ENCODE assay signal across 12 cellular contexts in the genomic region with DNA sequence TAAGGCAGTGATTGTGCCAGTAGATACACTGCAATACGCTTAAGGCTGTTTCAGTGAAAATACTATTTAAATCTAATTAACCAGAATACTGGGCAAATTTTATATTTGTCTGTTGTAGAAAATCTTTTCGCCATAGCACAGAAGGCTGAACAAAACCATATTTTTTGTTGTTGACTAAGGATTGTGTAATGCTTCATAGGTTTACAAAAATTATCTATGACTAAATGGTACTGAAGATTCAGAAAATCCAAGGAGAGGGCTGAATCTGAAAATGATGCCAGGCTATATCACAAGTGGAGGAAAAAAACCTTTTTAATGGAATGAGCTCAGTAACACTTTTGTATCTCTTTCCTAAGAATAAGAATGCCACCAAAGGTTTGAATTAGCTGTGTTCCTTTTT. TPM values are rescaled to one million over a fixed set of nuclear protein-coding genes. Genes with fewer than 3 reads are reported as not detected.
DNase-seq lines count a peak whose midpoint lies in the region; ATAC-seq and TF ChIP-seq lines count a peak whose summit lies in the region.
"Had no signal": no experiment of that assay in that cellular context is flagged by ENCODE, and none has a peak within 500 bp of the region (broad histone marks: within the 10 kb centered on the region; RNA-seq: fewer than 3 reads in every experiment).

No MANE protein-coding gene starts in this region.

- H3K4me2 ChIP-seq in SU-DHL-6 (ENCODE audit: low read depth, low read length, poor library complexity, severe bottlenecking) (peak overlapping the region; percentile 9), fibroblast of lung (ENCODE audit: extremely low read depth, insufficient read depth, low read length) (peak overlapping the region; percentile 54)

- H3K4me3 Mint-ChIP-seq in activated CD4-positive, alpha-beta memory T cell treated with anti-CD3 and anti-CD28 coated beads for 36 hours: no peak overlapping the region
- no peak overlapping the region for H3K4me3 Mint-ChIP-seq in activated CD4-positive, alpha-beta memory T cell treated with anti-CD3 and anti-CD28 coated beads, Interleukin-2, amount 10 ng/mL, durations not matched to agents 7 days and 5 days

- ATAC-seq in GM19463 (IDR thresholded peaks at IDR 0.05; ENCODE audit: unreplicated experiment): no peak
- ATAC-seq in HG02678 (IDR thresholded peaks at IDR 0.05; ENCODE audit: unreplicated experiment): no peak

- H3K4me1 Mint-ChIP-seq in activated CD4-positive, alpha-beta memory T cell treated with anti-CD3 and anti-CD28 coated beads for 36 hours (ENCODE audit: low read depth): peaks cover 57% of the 10 kb centered on the region
- peaks cover 37% of the 10 kb centered on the region for H3K4me1 Mint-ChIP-seq in activated CD4-positive, alpha-beta memory T cell treated with anti-CD3 and anti-CD28 coated beads, Interleukin-2, amount 10 ng/mL, durations not matched to agents 7 days and 5 days

- H3K4me3 ChIP-seq in SU-DHL-6 (ENCODE audit: insufficient read depth, low read length, poor library complexity, severe bottlenecking) (no peak overlapping the region), fibroblast of lung (replicated peaks in 1 of 4; ENCODE audit: control extremely low read depth in 1 of 4, insufficient read depth in 1 of 4, low read depth in 3 of 4, low read length in 4 of 4) (peak overlapping the region in 3 of 4 experiments; percentile 21 to 78 (median 27)), subcutaneous abdominal adipose tissue (ENCODE audit: low read depth in 1 of 5, low read length in 5 of 5) (no peak overlapping the region)
- H3K4me3 ChIP-seq: colonic mucosa, lung had no signal

- no peaks in the 10 kb centered on the region for H3K36me3 ChIP-seq in SU-DHL-6 (ENCODE audit: low read length)
- peaks cover 2% of the 10 kb centered on the region for H3K36me3 ChIP-seq in fibroblast of lung (ENCODE audit: control insufficient read depth, insufficient read depth, low read length)
- peaks cover 0 to 3% (median 0%) of the 10 kb centered on the region in 5 donors for H3K36me3 ChIP-seq in subcutaneous abdominal adipose tissue (ENCODE audit: control insufficient read depth in 5 of 5, insufficient read depth in 5 of 5, low read length in 5 of 5)
- H3K36me3 ChIP-seq: colonic mucosa had no signal

- peaks cover 2% of the 10 kb centered on the region for H3K36me3 Mint-ChIP-seq in activated CD4-positive, alpha-beta memory T cell treated with anti-CD3 and anti-CD28 coated beads for 36 hours
- H3K36me3 Mint-ChIP-seq in activated CD4-positive, alpha-beta memory T cell treated with anti-CD3 and anti-CD28 coated beads, Interleukin-2, amount 10 ng/mL, durations not matched to agents 7 days and 5 days (ENCODE audit: low read depth): peaks cover 15% of the 10 kb centered on the region

- H3K79me2 ChIP-seq in SU-DHL-6 (ENCODE audit: insufficient read depth, low read length): peaks cover 74% of the 10 kb centered on the region
- peaks cover 62% of the 10 kb centered on the region for H3K79me2 ChIP-seq in fibroblast of lung (ENCODE audit: control insufficient read depth, insufficient read depth, low read length)

- no peaks in the 10 kb centered on the region for H3K9me2 ChIP-seq in SU-DHL-6 (replicated peaks; ENCODE audit: insufficient read depth, low read length)

- H2AFZ ChIP-seq in SU-DHL-6 (ENCODE audit: low read depth, low read length, severe bottlenecking) (no peak overlapping the region), fibroblast of lung (ENCODE audit: low read length) (no peak overlapping the region)

- no peaks in the 10 kb centered on the region for H3K27me3 Mint-ChIP-seq in activated CD4-positive, alpha-beta memory T cell treated with anti-CD3 and anti-CD28 coated beads for 36 hours
- no peaks in the 10 kb centered on the region for H3K27me3 Mint-ChIP-seq in activated CD4-positive, alpha-beta memory T cell treated with anti-CD3 and anti-CD28 coated beads, Interleukin-2, amount 10 ng/mL, durations not matched to agents 7 days and 5 days

- no peak for DNase-seq in activated CD4-positive, alpha-beta memory T cell treated with anti-CD3 and anti-CD28 coated beads for 36 hours
- no peak for DNase-seq in activated CD4-positive, alpha-beta memory T cell treated with anti-CD3 and anti-CD28 coated beads, Interleukin-2, amount 10 ng/mL, durations not matched to agents 7 days and 5 days
- DNase-seq in fibroblast of lung (ENCODE audit: low read depth in 2 of 2): no peak
- no peak for DNase-seq in LoVo (ENCODE audit: low spot score)
- DNase-seq: colonic mucosa, NCI-H2029, substantia nigra had no signal

- H4K20me1 ChIP-seq in SU-DHL-6 (ENCODE audit: low read depth, low read length) (0 out of 2 replicates have a peak, but pooled peaks cover 4% of the 10 kb centered on the region), fibroblast of lung (ENCODE audit: control insufficient read depth, extremely low read depth, insufficient read depth, low read length) (no peaks in the 10 kb centered on the region)

- H3K9me3 Mint-ChIP-seq in activated CD4-positive, alpha-beta memory T cell treated with anti-CD3 and anti-CD28 coated beads for 36 hours: no peaks in the 10 kb centered on the region
- no peaks in the 10 kb centered on the region for H3K9me3 Mint-ChIP-seq in activated CD4-positive, alpha-beta memory T cell treated with anti-CD3 and anti-CD28 coated beads, Interleukin-2, amount 10 ng/mL, durations not matched to agents 7 days and 5 days

- H3K9ac ChIP-seq in SU-DHL-6 (ENCODE audit: low read length) (no peak overlapping the region), fibroblast of lung (ENCODE audit: insufficient read depth, low read length) (no peak overlapping the region), subcutaneous abdominal adipose tissue (ENCODE audit: low read length in 5 of 5) (peak overlapping the region in 2 of 5 donors; percentile 35 to 41)

- POLR2A ChIA-PET in activated CD4-positive, alpha-beta memory T cell treated with anti-CD3 and anti-CD28 coated beads for 36 hours (lab: Charles Lee): interaction anchor here (4.0 kb wide), 1 partner anchor 13 kb away, joined by 32 read pairs; a partner anchor contains a TSS
- POLR2A ChIA-PET in activated CD4-positive, alpha-beta memory T cell treated with anti-CD3 and anti-CD28 coated beads, Interleukin-2, amount 10 ng/mL, durations not matched to agents 7 days and 5 days (lab: Charles Lee): no interaction called here

- peaks cover 7% of the 10 kb centered on the region; the same call in 1 of the 2 replicates for H3F3A ChIP-seq in SU-DHL-6 (ENCODE audit: insufficient read depth)

- peaks cover 20% of the 10 kb centered on the region for H3K4me1 ChIP-seq in fibroblast of lung (ENCODE audit: control insufficient read depth, extremely low read depth, insufficient read depth, low read length)
- H3K4me1 ChIP-seq in subcutaneous abdominal adipose tissue (ENCODE audit: control insufficient read depth in 5 of 5, insufficient read depth in 5 of 5, low read length in 5 of 5): peaks cover 5 to 68% (median 63%) of the 10 kb centered on the region in 5 donors

- H3K27ac Mint-ChIP-seq in activated CD4-positive, alpha-beta memory T cell treated with anti-CD3 and anti-CD28 coated beads for 36 hours: peak overlapping the region; percentile 19
- no peak overlapping the region for H3K27ac Mint-ChIP-seq in activated CD4-positive, alpha-beta memory T cell treated with anti-CD3 and anti-CD28 coated beads, Interleukin-2, amount 10 ng/mL, durations not matched to agents 7 days and 5 days

- no peak for TF ChIP-seq CTCF in SU-DHL-6 (IDR thresholded peaks at IDR 0.05; ENCODE audit: insufficient read depth, low read length, poor library complexity, severe bottlenecking)
- no peak for TF ChIP-seq CTCF in fibroblast of lung (conservative IDR thresholded peaks at IDR 0.05 in 1 of 2, IDR thresholded peaks at IDR 0.05 in 1 of 2; ENCODE audit: low read depth in 1 of 2, low read length in 2 of 2)

- H3K9me3 ChIP-seq in SU-DHL-6 (ENCODE audit: insufficient read depth, low read length): no peaks in the 10 kb centered on the region
- H3K9me3 ChIP-seq in fibroblast of lung (ENCODE audit: control insufficient read depth, insufficient read depth, low read depth, low read length): no peaks in the 10 kb centered on the region
- no peaks in the 10 kb centered on the region for H3K9me3 ChIP-seq in subcutaneous abdominal adipose tissue (ENCODE audit: control insufficient read depth in 5 of 5, low read length in 5 of 5)
- H3K9me3 ChIP-seq: colonic mucosa had no signal

- H3K27ac ChIP-seq in SU-DHL-6 (ENCODE audit: low read depth, low read length) (no peak overlapping the region), fibroblast of lung (ENCODE audit: insufficient read depth, low read length) (peak overlapping the region; percentile 81), subcutaneous abdominal adipose tissue (ENCODE audit: low read depth, low read length) (peak overlapping the region; percentile 98)
- H3K27ac ChIP-seq: colonic mucosa had no signal

- CTCF ChIA-PET in activated CD4-positive, alpha-beta memory T cell treated with anti-CD3 and anti-CD28 coated beads for 36 hours (lab: Charles Lee): interaction anchor here (1.4 to 3.7 kb wide), 3 partner anchors 13 to 71 kb away, joined by 3 to 19 read pairs (median 7); a partner anchor contains a TSS
- CTCF ChIA-PET in activated CD4-positive, alpha-beta memory T cell treated with anti-CD3 and anti-CD28 coated beads, Interleukin-2, amount 10 ng/mL, durations not matched to agents 7 days and 5 days (lab: Charles Lee): interaction anchor here (0.7 to 6.6 kb wide), 5 partner anchors 10 to 1770 kb away, joined by 3 to 45 read pairs (median 5); a partner anchor contains a TSS

- H3K27me3 ChIP-seq in SU-DHL-6 (ENCODE audit: low read length): no peaks in the 10 kb centered on the region
- H3K27me3 ChIP-seq in fibroblast of lung (ENCODE audit: control insufficient read depth, insufficient read depth, low read length): no peaks in the 10 kb centered on the region
- H3K27me3 ChIP-seq in subcutaneous abdominal adipose tissue (ENCODE audit: control insufficient read depth in 5 of 5, insufficient read depth in 4 of 5, low read length in 5 of 5): no peaks in the 10 kb centered on the region
- H3K27me3 ChIP-seq: colonic mucosa had no signal

- intact Hi-C loops in activated CD4-positive, alpha-beta memory T cell treated with anti-CD3 and anti-CD28 coated beads for 36 hours (cut with micrococcal nuclease): loop anchor here (1.0 kb wide), 1 partner anchor 101 kb away; no protein-coding TSS in a partner anchor

RNA-seq across cellular contexts. Expression of a gene that starts 2.8 kb away (rescaled TPM):
- total RNA-seq in activated CD4-positive, alpha-beta memory T cell treated with anti-CD3 and anti-CD28 coated beads for 36 hours: 10 to 100 TPM; 31.3 to 34.6 TPM
- 10 to 100 TPM; 33.0 to 33.2 TPM for total RNA-seq in activated CD4-positive, alpha-beta memory T cell treated with anti-CD3 and anti-CD28 coated beads, Interleukin-2, amount 10 ng/mL, durations not matched to agents 7 days and 5 days
- 120 and 147 TPM in 2 replicates for total RNA-seq in fibroblast of lung
- 89.5 and 111 TPM in 2 replicates for polyA plus RNA-seq in fibroblast of lung
- 42.3 and 43.9 TPM in 2 replicates for polyA plus RNA-seq in fibroblast of lung (2012)
- polyA minus RNA-seq in fibroblast of lung (ENCODE audit: low replicate concordance): 46.6 and 65.0 TPM in 2 replicates

RNA-seq across cellular contexts. Expression of a gene that starts 12.9 kb away (rescaled TPM):
- total RNA-seq in activated CD4-positive, alpha-beta memory T cell treated with anti-CD3 and anti-CD28 coated beads for 36 hours: 10 to 100 TPM; 54.4 to 58.4 TPM
- total RNA-seq in activated CD4-positive, alpha-beta memory T cell treated with anti-CD3 and anti-CD28 coated beads, Interleukin-2, amount 10 ng/mL, durations not matched to agents 7 days and 5 days: 10 to 100 TPM; 68.2 to 75.6 TPM
- total RNA-seq in fibroblast of lung: 67.8 and 93.3 TPM in 2 replicates
- 158 and 167 TPM in 2 replicates for polyA plus RNA-seq in fibroblast of lung
- 120 and 126 TPM in 2 replicates for polyA plus RNA-seq in fibroblast of lung (2012)
- polyA minus RNA-seq in fibroblast of lung (ENCODE audit: low replicate concordance): 69.8 and 75.1 TPM in 2 replicates

RNA-seq across cellular contexts. Expression of a gene that starts 54.2 kb away (rescaled TPM):
- 10 to 100 TPM; 10.3 to 10.4 TPM for total RNA-seq in activated CD4-positive, alpha-beta memory T cell treated with anti-CD3 and anti-CD28 coated beads for 36 hours
- total RNA-seq in activated CD4-positive, alpha-beta memory T cell treated with anti-CD3 and anti-CD28 coated beads, Interleukin-2, amount 10 ng/mL, durations not matched to agents 7 days and 5 days: 10 to 100 TPM; 13.1 to 14.9 TPM
- total RNA-seq in fibroblast of lung: 32.1 and 45.4 TPM in 2 replicates
- 11.4 and 40.9 TPM in 2 replicates for polyA plus RNA-seq in fibroblast of lung
- polyA plus RNA-seq in fibroblast of lung (2012): 10.8 and 35.5 TPM in 2 replicates
- 17.5 and 32.9 TPM in 2 replicates for polyA minus RNA-seq in fibroblast of lung (ENCODE audit: low replicate concordance)

Comparison
In these comparisons a context has a peak if more than half of its experiments do, and no peak if none do; other contexts are left out.
1. H3K4me3 ChIP-seq: peak in fibroblast of lung (3 of 4); none in SU-DHL-6 (single experiment) and subcutaneous abdominal adipose tissue (0 of 5).